Comparison of ENCODE assay signal across 12 cellular contexts in genomic region chr17:65588194-65588808, GRCh38. TPM values are rescaled to one million over a fixed set of nuclear protein-coding genes. Genes with fewer than 3 reads are reported as not detected.
DNase-seq lines count a peak whose midpoint lies in the region; ATAC-seq and TF ChIP-seq lines count a peak whose summit lies in the region.
"Had no signal": no experiment of that assay in that cellular context is flagged by ENCODE, and none has a peak within 500 bp of the region (broad histone marks: within the 10 kb centered on the region; RNA-seq: fewer than 3 reads in every experiment).

No MANE protein-coding gene starts in this region.

- H3K4me1 ChIP-seq in adrenal gland (replicated peaks in 1 of 2) (peaks cover 20 to 21% of the 10 kb centered on the region in 2 donors), mesendoderm (ENCODE audit: control insufficient read depth, low read depth, low read length) (peaks cover 12% of the 10 kb centered on the region)

- in situ Hi-C loops in KBM-7 (cut with MboI; ENCODE audit: low pct_unique_long_range_greater_than_20kb, low sequenced_read_pairs) = no loop called here

- TF ChIP-seq CTCF in adrenal gland (IDR thresholded peaks at IDR 0.05) (peak in 2 of 6 experiments; percentile 15 to 27), coronary artery (IDR thresholded peaks at IDR 0.05) (no peak), natural killer cell (IDR thresholded peaks at IDR 0.05) (no peak)

- no peak overlapping the region for H2BK5ac ChIP-seq in mesendoderm (ENCODE audit: low read length)

- H3K4me2 ChIP-seq in mesendoderm (ENCODE audit: low read length) = no peak overlapping the region

- no peak overlapping the region for H2BK120ac ChIP-seq in mesendoderm (ENCODE audit: low read depth, low read length)

- H2BK15ac ChIP-seq in mesendoderm (replicated peaks; ENCODE audit: low read depth) = no peak overlapping the region

- no peak for TF ChIP-seq POLR2A in adrenal gland (IDR thresholded peaks at IDR 0.05)

- H3K9ac ChIP-seq in mesendoderm (ENCODE audit: low read length) = no peak overlapping the region

- WGBS in adrenal gland, 4 donors = 50 to 70% (median 56%) methylated on average over 9 of the region's 9 CpGs
- WGBS in mesendoderm (ENCODE audit: extremely low coverage, insufficient coverage, low lambda C conversion rate) = no CpG with 5 or more reads among the region's 9 CpGs

- H3K36me3 Mint-ChIP-seq in natural killer cell = no peaks in the 10 kb centered on the region
- H3K36me3 Mint-ChIP-seq: naive thymus-derived CD8-positive, alpha-beta T cell; stimulated activated effector memory CD8-positive, alpha-beta T cell treated with anti-CD3 and anti-CD28 coated beads, Interleukin-12 subunit alpha, Interleukin-12 subunit beta, amount 100 ng/mL, for 72 hours had no signal

- H3K27ac ChIP-seq in adrenal gland (no peak overlapping the region), mesendoderm (ENCODE audit: low read depth, low read length) (no peak overlapping the region), coronary artery (no peak overlapping the region)

- no peak overlapping the region for H2AK5ac ChIP-seq in mesendoderm (ENCODE audit: low read length)

- intact Hi-C loops in adrenal gland (cut with DNase I) (no loop called here), natural killer cell (cut with micrococcal nuclease) (no loop called here)

- H3K27me3 Mint-ChIP-seq in natural killer cell (ENCODE audit: low read depth in 2 of 2) = peaks cover 0 to 16% of the 10 kb centered on the region in 2 donors
- H3K27me3 Mint-ChIP-seq: naive thymus-derived CD8-positive, alpha-beta T cell had no signal

- no peaks in the 10 kb centered on the region for H3K4me1 Mint-ChIP-seq in natural killer cell

- no peak overlapping the region for H3K23ac ChIP-seq in mesendoderm (ENCODE audit: low read length)

- no peaks in the 10 kb centered on the region for H3K9me3 ChIP-seq in adrenal gland (replicated peaks in 1 of 3)

- no peak overlapping the region for H3K27ac Mint-ChIP-seq in natural killer cell
- H3K27ac Mint-ChIP-seq: activated CD8-positive, alpha-beta T cell treated with anti-CD3 and anti-CD28 coated beads, Interleukin-2, amount 10 ng/mL, durations not matched to agents 7 days and 5 days; CD8-positive, alpha-beta memory T cell; stimulated activated effector memory CD8-positive, alpha-beta T cell treated with anti-CD3 and anti-CD28 coated beads, Interleukin-12 subunit alpha, Interleukin-12 subunit beta, amount 100 ng/mL, for 72 hours had no signal

- no peak overlapping the region for H4K8ac ChIP-seq in mesendoderm (ENCODE audit: low read depth, low read length)

- H3K4ac ChIP-seq in mesendoderm (ENCODE audit: low read depth, low read length) = no peak overlapping the region

- no peak overlapping the region for H4K5ac ChIP-seq in mesendoderm (ENCODE audit: low read length)

- no peaks in the 10 kb centered on the region for H3K79me2 ChIP-seq in mesendoderm (ENCODE audit: control insufficient read depth, insufficient read depth, low read length)

- no peaks in the 10 kb centered on the region for H3K79me1 ChIP-seq in mesendoderm (ENCODE audit: low read length)

- no peak overlapping the region for H3K4me3 Mint-ChIP-seq in natural killer cell
- H3K4me3 Mint-ChIP-seq: activated CD8-positive, alpha-beta T cell treated with anti-CD3 and anti-CD28 coated beads, Interleukin-2, amount 10 ng/mL, durations not matched to agents 7 days and 5 days; CD8-positive, alpha-beta memory T cell; stimulated activated effector memory CD8-positive, alpha-beta T cell treated with anti-CD3 and anti-CD28 coated beads, Interleukin-12 subunit alpha, Interleukin-12 subunit beta, amount 100 ng/mL, for 72 hours had no signal

- H3K56ac ChIP-seq in mesendoderm (ENCODE audit: low read length) = peak overlapping the region; percentile 26

- DNase-seq in DMS153 (lab: John Stamatoyannopoulos, UW) = peak; percentile 86
- peak; percentile 96 for DNase-seq in LoVo (ENCODE audit: low spot score)
- peak in 6 of 7 donors; percentile 48 to 68 (median 60) for DNase-seq in adrenal gland
- DNase-seq in mesendoderm = peak; percentile 72
- DNase-seq in KBM-7 = no peak
- DNase-seq in coronary artery (ENCODE audit: low spot score) = no peak
- no peak for DNase-seq in hypothalamus (lab: John Stamatoyannopoulos, UW)
- DNase-seq in natural killer cell = no peak
- DNase-seq: activated CD8-positive, alpha-beta T cell treated with anti-CD3 and anti-CD28 coated beads, Interleukin-2, amount 10 ng/mL, durations not matched to agents 7 days and 5 days; CD8-positive, alpha-beta memory T cell had no signal

- H3K9me3 Mint-ChIP-seq in natural killer cell = no peaks in the 10 kb centered on the region
- H3K9me3 Mint-ChIP-seq: CD8-positive, alpha-beta memory T cell; naive thymus-derived CD8-positive, alpha-beta T cell; stimulated activated effector memory CD8-positive, alpha-beta T cell treated with anti-CD3 and anti-CD28 coated beads, Interleukin-12 subunit alpha, Interleukin-12 subunit beta, amount 100 ng/mL, for 72 hours had no signal

- ATAC-seq in natural killer cell = no peak
- ATAC-seq: activated CD8-positive, alpha-beta T cell treated with anti-CD3 and anti-CD28 coated beads, Interleukin-2, amount 10 ng/mL, durations not matched to agents 7 days and 5 days; naive thymus-derived CD8-positive, alpha-beta T cell; stimulated activated effector memory CD8-positive, alpha-beta T cell treated with anti-CD3 and anti-CD28 coated beads, Interleukin-12 subunit alpha, Interleukin-12 subunit beta, amount 100 ng/mL, for 72 hours had no signal

- H3K27me3 ChIP-seq in adrenal gland (no peaks in the 10 kb centered on the region), mesendoderm (ENCODE audit: insufficient read depth, low read length, poor library complexity) (no peaks in the 10 kb centered on the region)

- H3K18ac ChIP-seq in mesendoderm (ENCODE audit: low read length) = peak overlapping the region; percentile 34

- H3K4me3 ChIP-seq in adrenal gland (no peak overlapping the region), mesendoderm (ENCODE audit: low read length) (no peak overlapping the region), coronary artery (no peak overlapping the region)

- H3K36me3 ChIP-seq in adrenal gland (replicated peaks in 1 of 2) (no peaks in the 10 kb centered on the region), mesendoderm (ENCODE audit: control insufficient read depth, insufficient read depth, low read length) (no peaks in the 10 kb centered on the region)

RNA-seq across cellular contexts. Expression of gene AXIN2, which starts 26.9 kb away (rescaled TPM):
- total RNA-seq in adrenal gland = 10 to 100 TPM; 15.8 to 47.3 (median 30.7) TPM
- 10 to 100 TPM in 1 of 3 donors, 1 to 10 TPM in 2; 4.4 to 12.7 (median 8.3) TPM for polyA plus RNA-seq in adrenal gland
- 28.1 TPM for polyA plus RNA-seq in mesendoderm (2013, experiment 1 of 2)
- 28.5 TPM for polyA plus RNA-seq in mesendoderm (2013, experiment 2 of 2)
- total RNA-seq in natural killer cell = 1 to 10 TPM; 1.3 to 4.1 (median 1.7) TPM

Comparison
In these comparisons a context has a peak if more than half of its experiments do, and no peak if none do; other contexts are left out.
1. DNase-seq: peak in DMS153 (single experiment), LoVo (single experiment), adrenal gland (6 of 7) and mesendoderm (single experiment); none in KBM-7 (single experiment), coronary artery (single experiment), hypothalamus (0 of 51) and natural killer cell (single experiment).